Comparison of ENCODE assay signal across 25 cellular contexts in genomic region chrX:118228041-118228440, GRCh38.
"Had no signal": no experiment of that assay in that cellular context is flagged by ENCODE, and none has a peak within 500 bp of the region (broad histone marks: within the 10 kb centered on the region; RNA-seq: fewer than 3 reads in every experiment).

No MANE protein-coding gene starts in this region.

- H3K4me3 Mint-ChIP-seq: activated CD4-positive, alpha-beta T cell treated with anti-CD3 and anti-CD28 coated beads, Interleukin-2, amount 10 ng/mL, durations not matched to agents 7 days and 5 days; activated CD8-positive, alpha-beta T cell treated with anti-CD3 and anti-CD28 coated beads, Interleukin-2, amount 10 ng/mL, durations not matched to agents 7 days and 5 days; activated naive CD4-positive, alpha-beta T cell treated with anti-CD3 and anti-CD28 coated beads, Interleukin-2, amount 50 U/mL, for 24 hours; dendritic cell treated with granulocyte-macrophage colony-stimulating factor and Interleukin-4, amounts not matched to agents 40 ng/mL and 50 ng/mL, for 4 days; neural crest cell; T-cell; T-helper 2 cell treated with Interferon-gamma antibody and Interleukin-4, amounts not matched to agents 5 μg/mL and 100 μg/mL, for 36 hours had no signal

- H3K9me3 ChIP-seq: adrenal gland, heart right ventricle, lower lobe of right lung, mucosa of descending colon, spleen, upper lobe of left lung had no signal

- H3K4me3 ChIP-seq: adrenal gland, cardiac muscle cell, heart right ventricle, lower lobe of right lung, mucosa of descending colon, SK-N-MC, spleen, upper lobe of left lung had no signal

- H3K27me3 Mint-ChIP-seq: dendritic cell treated with granulocyte-macrophage colony-stimulating factor and Interleukin-4, amounts not matched to agents 40 ng/mL and 50 ng/mL, for 4 days had no signal

- ATAC-seq: activated CD8-positive, alpha-beta T cell treated with anti-CD3 and anti-CD28 coated beads, Interleukin-2, amount 10 ng/mL, durations not matched to agents 7 days and 5 days; heart right ventricle; lower lobe of right lung; mucosa of descending colon; T-cell had no signal

- H3K36me3 Mint-ChIP-seq: activated naive CD4-positive, alpha-beta T cell treated with anti-CD3 and anti-CD28 coated beads, Interleukin-2, amount 50 U/mL, for 24 hours; T-cell had no signal

- H3K27ac Mint-ChIP-seq: activated CD4-positive, alpha-beta T cell treated with anti-CD3 and anti-CD28 coated beads, Interleukin-2, amount 10 ng/mL, durations not matched to agents 7 days and 5 days; activated CD8-positive, alpha-beta T cell treated with anti-CD3 and anti-CD28 coated beads, Interleukin-2, amount 10 ng/mL, durations not matched to agents 7 days and 5 days; activated naive CD4-positive, alpha-beta T cell treated with anti-CD3 and anti-CD28 coated beads, Interleukin-2, amount 50 U/mL, for 24 hours; dendritic cell treated with granulocyte-macrophage colony-stimulating factor and Interleukin-4, amounts not matched to agents 40 ng/mL and 50 ng/mL, for 4 days; T-cell; T-helper 2 cell treated with Interferon-gamma antibody and Interleukin-4, amounts not matched to agents 5 μg/mL and 100 μg/mL, for 36 hours had no signal

- DNase-seq: activated CD4-positive, alpha-beta T cell treated with anti-CD3 and anti-CD28 coated beads, Interleukin-2, amount 10 ng/mL, durations not matched to agents 7 days and 5 days; activated CD4-positive, CD25-positive, alpha-beta regulatory T cell treated with anti-CD3 and anti-CD28 coated beads, Interleukin-2, amount 50 U/mL, for 72 hours; activated CD8-positive, alpha-beta T cell treated with anti-CD3 and anti-CD28 coated beads, Interleukin-2, amount 10 ng/mL, durations not matched to agents 7 days and 5 days; activated gamma-delta T cell treated with Interleukin-2 at 50 U/mL for 16 hours; activated T-cell treated with anti-CD3 and anti-CD28 coated beads, Interleukin-2, amount 50 U/mL, for 1 hour; adrenal gland; effector CD8-positive, alpha-beta T cell; heart right ventricle; kidney; lower lobe of right lung; mesendoderm; mucosa of descending colon; retina; spleen; stimulated activated CD4-positive, alpha-beta T cell treated with anti-CD3 and anti-CD28 coated beads, Interleukin-4, amount 100 ng/mL, for 1 hour; stimulated activated naive CD4-positive, alpha-beta T cell treated with Interleukin-2 at 50 U/mL for 16 hours; T-cell; upper lobe of left lung; WERI-Rb-1 had no signal

- H3K27ac ChIP-seq: adrenal gland, cardiac muscle cell, heart right ventricle, lower lobe of right lung, SK-N-MC, spleen, upper lobe of left lung, WERI-Rb-1 had no signal

- H3K4me1 ChIP-seq: adrenal gland, heart right ventricle, lower lobe of right lung, spleen, upper lobe of left lung had no signal

- H3K4me1 Mint-ChIP-seq: activated CD4-positive, alpha-beta T cell treated with anti-CD3 and anti-CD28 coated beads, Interleukin-2, amount 10 ng/mL, durations not matched to agents 7 days and 5 days; activated naive CD4-positive, alpha-beta T cell treated with anti-CD3 and anti-CD28 coated beads, Interleukin-2, amount 50 U/mL, for 24 hours; neural crest cell; T-cell had no signal

- H3K9me3 Mint-ChIP-seq: activated CD4-positive, alpha-beta T cell treated with anti-CD3 and anti-CD28 coated beads, Interleukin-2, amount 10 ng/mL, durations not matched to agents 7 days and 5 days; activated naive CD4-positive, alpha-beta T cell treated with anti-CD3 and anti-CD28 coated beads, Interleukin-2, amount 50 U/mL, for 24 hours; dendritic cell treated with granulocyte-macrophage colony-stimulating factor and Interleukin-4, amounts not matched to agents 40 ng/mL and 50 ng/mL, for 4 days; T-cell; T-helper 2 cell treated with Interferon-gamma antibody and Interleukin-4, amounts not matched to agents 5 μg/mL and 100 μg/mL, for 36 hours had no signal

- H3K36me3 ChIP-seq: adrenal gland, cardiac muscle cell, heart right ventricle, lower lobe of right lung, spleen, upper lobe of left lung, WERI-Rb-1 had no signal

- H3K27me3 ChIP-seq: cardiac muscle cell, upper lobe of left lung had no signal
